32 cellular contexts compared by ENCODE assay signal in the genomic region with DNA sequence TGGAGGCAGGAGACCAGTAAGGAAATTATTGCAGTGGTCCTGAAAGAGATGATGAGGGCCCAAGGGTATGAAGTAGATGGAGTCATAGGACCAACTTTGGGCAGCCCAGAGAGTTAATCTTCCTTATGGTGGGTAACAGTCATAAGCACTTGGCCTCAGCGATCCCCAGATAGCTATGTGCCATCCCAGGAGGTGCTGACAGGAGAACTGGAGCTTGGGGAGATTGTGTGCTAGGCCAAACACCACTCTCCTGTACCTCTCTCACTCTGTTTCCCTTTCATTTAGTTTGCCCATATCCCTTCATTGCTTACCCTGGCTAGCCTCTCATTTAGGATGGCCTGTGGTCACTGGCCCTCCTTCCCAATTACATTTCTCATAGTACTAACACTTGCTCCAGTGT.
"Had no signal": no experiment of that assay in that cellular context is flagged by ENCODE, and none has a peak within 500 bp of the region (broad histone marks: within the 10 kb centered on the region; RNA-seq: fewer than 3 reads in every experiment).

No MANE protein-coding gene starts in this region.

- H3K4me3 ChIP-seq: K562, Peyer's patch had no signal

- H3K36me3 Mint-ChIP-seq: activated CD4-positive, alpha-beta memory T cell treated with anti-CD3 and anti-CD28 coated beads for 36 hours had no signal

- H3K4me3 Mint-ChIP-seq: activated B cell treated with CpG ODN at 0.5 μM for 24 hours; activated CD4-positive, alpha-beta memory T cell treated with anti-CD3 and anti-CD28 coated beads for 36 hours; activated CD8-positive, alpha-beta memory T cell treated with anti-CD3 and anti-CD28 coated beads, Interleukin-2, amount 10 ng/mL, durations not matched to agents 7 days and 5 days; activated naive CD4-positive, alpha-beta T cell treated with anti-CD3 and anti-CD28 coated beads, Interleukin-2, amount 10 ng/mL, durations not matched to agents 7 days and 5 days; activated naive CD8-positive, alpha-beta T cell; activated naive CD8-positive, alpha-beta T cell treated with anti-CD3 and anti-CD28 coated beads, Interleukin-2, amount 50 U/mL, for 24 hours; brain had no signal

- H3K9me3 Mint-ChIP-seq: activated B cell treated with CpG ODN at 0.5 μM for 24 hours; activated naive CD4-positive, alpha-beta T cell treated with anti-CD3 and anti-CD28 coated beads, Interleukin-2, amount 10 ng/mL, durations not matched to agents 7 days and 5 days; activated naive CD8-positive, alpha-beta T cell treated with anti-CD3 and anti-CD28 coated beads, Interleukin-2, amount 50 U/mL, for 24 hours had no signal

- H3K9me3 ChIP-seq: Peyer's patch had no signal

- H3K4me1 Mint-ChIP-seq: activated naive CD4-positive, alpha-beta T cell treated with anti-CD3 and anti-CD28 coated beads, Interleukin-2, amount 10 ng/mL, durations not matched to agents 7 days and 5 days had no signal

- H3K27me3 Mint-ChIP-seq: activated B cell treated with CpG ODN at 0.5 μM for 24 hours; activated CD4-positive, alpha-beta memory T cell treated with anti-CD3 and anti-CD28 coated beads for 36 hours; activated CD8-positive, alpha-beta memory T cell treated with anti-CD3 and anti-CD28 coated beads, Interleukin-2, amount 10 ng/mL, durations not matched to agents 7 days and 5 days; activated naive CD4-positive, alpha-beta T cell treated with anti-CD3 and anti-CD28 coated beads, Interleukin-2, amount 10 ng/mL, durations not matched to agents 7 days and 5 days; activated naive CD8-positive, alpha-beta T cell; activated naive CD8-positive, alpha-beta T cell treated with anti-CD3 and anti-CD28 coated beads, Interleukin-2, amount 50 U/mL, for 24 hours; brain had no signal

- ATAC-seq: activated CD8-positive, alpha-beta memory T cell treated with anti-CD3 and anti-CD28 coated beads, Interleukin-2, amount 10 ng/mL, durations not matched to agents 7 days and 5 days; activated naive CD8-positive, alpha-beta T cell treated with anti-CD3 and anti-CD28 coated beads, Interleukin-2, amount 50 U/mL, for 24 hours; K562; PC-3 had no signal

- H3K4me1 ChIP-seq: Peyer's patch had no signal

- H3K36me3 ChIP-seq: Peyer's patch had no signal

- DNase-seq: activated B cell treated with CpG ODN at 0.5 μM for 24 hours; activated CD4-positive, alpha-beta memory T cell treated with anti-CD3 and anti-CD28 coated beads for 36 hours; activated CD4-positive, alpha-beta T cell treated with anti-CD3 and anti-CD28 coated beads for 4 hours; activated CD4-positive, alpha-beta T cell treated with anti-CD3 and anti-CD28 coated beads, Interleukin-2, amount 50 U/mL, for 1 hour; activated CD4-positive, CD25-positive, alpha-beta regulatory T cell treated with anti-CD3 and anti-CD28 coated beads, Interleukin-2, amount 50 U/mL, for 72 hours; activated CD8-positive, alpha-beta memory T cell treated with anti-CD3 and anti-CD28 coated beads, Interleukin-2, amount 10 ng/mL, durations not matched to agents 7 days and 5 days; activated CD8-positive, alpha-beta memory T cell treated with anti-CD3 and anti-CD28 coated beads, Interleukin-2, amount 50 U/mL, for 48 hours; activated effector memory CD4-positive, alpha-beta T cell treated with Interleukin-2 at 50 U/mL for 16 hours; activated naive CD4-positive, alpha-beta T cell treated with anti-CD3 and anti-CD28 coated beads, Interleukin-2, amount 10 ng/mL, durations not matched to agents 7 days and 5 days; activated naive CD8-positive, alpha-beta T cell treated with anti-CD3 and anti-CD28 coated beads, Interleukin-2, amount 50 U/mL, for 24 hours; activated T-cell treated with anti-CD3 and anti-CD28 coated beads, Interleukin-2, amount 50 U/mL, for 48 hours; anterior cingulate cortex; IMR-90; Karpas-422; NCI-H1048; NCI-H1436 treated with DMSO at 0.1 percent for 48 hours; NCI-H1694 treated with DMSO at 0.1 percent for 48 hours; NCI-H2029; NCI-H345; NCI-H748 treated with DMSO at 0.1 percent for 48 hours; NK-92 treated with Interleukin-12 subunit alpha and Interleukin-12 subunit beta, amount 100 ng/mL, for 24 hours; PC-3; Peyer's patch; RPMI8226; SW 1271; T-helper 1 cell; T-helper 2 cell; T-helper 9 cell had no signal

- H3K27ac Mint-ChIP-seq: activated B cell treated with CpG ODN at 0.5 μM for 24 hours; activated CD4-positive, alpha-beta memory T cell treated with anti-CD3 and anti-CD28 coated beads for 36 hours; activated CD8-positive, alpha-beta memory T cell treated with anti-CD3 and anti-CD28 coated beads, Interleukin-2, amount 10 ng/mL, durations not matched to agents 7 days and 5 days; activated naive CD4-positive, alpha-beta T cell treated with anti-CD3 and anti-CD28 coated beads, Interleukin-2, amount 10 ng/mL, durations not matched to agents 7 days and 5 days; activated naive CD8-positive, alpha-beta T cell; activated naive CD8-positive, alpha-beta T cell treated with anti-CD3 and anti-CD28 coated beads, Interleukin-2, amount 50 U/mL, for 24 hours; brain had no signal

- H3K27me3 ChIP-seq: Peyer's patch had no signal

- H3K27ac ChIP-seq: Peyer's patch, VCaP had no signal
